22 cellular contexts compared by ENCODE assay signal in genomic region chr2:121195036-121195435, GRCh38.
"Had no signal": no experiment of that assay in that cellular context is flagged by ENCODE, and none has a peak within 500 bp of the region (broad histone marks: within the 10 kb centered on the region; RNA-seq: fewer than 3 reads in every experiment).

No MANE protein-coding gene starts in this region.

- H3K27me3 ChIP-seq: colonic mucosa, foreskin keratinocyte, gastroesophageal sphincter, heart left ventricle, hepatocyte, left lung, neutrophil, pancreas, stomach, testis, tibial artery had no signal

- H2AFZ ChIP-seq: hepatocyte had no signal

- H3K4me3 ChIP-seq: colonic mucosa, gastroesophageal sphincter, heart left ventricle, hepatocyte, left lung, pancreas, smooth muscle cell, stomach, testis, tibial artery had no signal

- H3K9me3 ChIP-seq: colonic mucosa, gastroesophageal sphincter, heart left ventricle, left lung, neutrophil, pancreas, stomach, testis, tibial artery had no signal

- H3K27ac ChIP-seq: colonic mucosa, foreskin keratinocyte, gastroesophageal sphincter, heart left ventricle, hepatocyte, left lung, neutrophil, pancreas, testis, tibial artery had no signal

- H3K36me3 ChIP-seq: colonic mucosa, gastroesophageal sphincter, heart left ventricle, left lung, neutrophil, pancreas, stomach, tibial artery had no signal

- ATAC-seq: esophagus mucosa; foreskin keratinocyte; gastroesophageal sphincter; heart left ventricle; left cardiac atrium; left lung; naive thymus-derived CD8-positive, alpha-beta T cell; pancreas; sciatic nerve; stimulated activated effector memory CD8-positive, alpha-beta T cell treated with anti-CD3 and anti-CD28 coated beads, Interleukin-12 subunit alpha, Interleukin-12 subunit beta, amount 100 ng/mL, for 72 hours had no signal

- H3K4me1 ChIP-seq: colonic mucosa, gastroesophageal sphincter, pancreas had no signal

- DNase-seq: colonic mucosa; effector CD8-positive, alpha-beta T cell; endodermal cell; foreskin keratinocyte; heart left ventricle; left cardiac atrium; naive thymus-derived CD8-positive, alpha-beta T cell; stimulated activated CD4-positive, alpha-beta T cell treated with anti-CD3 and anti-CD28 coated beads, Interleukin-2, amount 100 ng/mL, for 24 hours; stimulated activated CD4-positive, alpha-beta T cell treated with anti-CD3 and anti-CD28 coated beads, Interleukin-4, amount 100 ng/mL, for 24 hours; stimulated activated naive CD4-positive, alpha-beta T cell treated with Interleukin-2 at 50 U/mL for 16 hours; stomach; testis; tibial artery had no signal

- H3K79me2 ChIP-seq: hepatocyte had no signal

- H3K4me2 ChIP-seq: hepatocyte, smooth muscle cell had no signal
